Comparison of ENCODE assay signal across 28 cellular contexts in the genomic region with DNA sequence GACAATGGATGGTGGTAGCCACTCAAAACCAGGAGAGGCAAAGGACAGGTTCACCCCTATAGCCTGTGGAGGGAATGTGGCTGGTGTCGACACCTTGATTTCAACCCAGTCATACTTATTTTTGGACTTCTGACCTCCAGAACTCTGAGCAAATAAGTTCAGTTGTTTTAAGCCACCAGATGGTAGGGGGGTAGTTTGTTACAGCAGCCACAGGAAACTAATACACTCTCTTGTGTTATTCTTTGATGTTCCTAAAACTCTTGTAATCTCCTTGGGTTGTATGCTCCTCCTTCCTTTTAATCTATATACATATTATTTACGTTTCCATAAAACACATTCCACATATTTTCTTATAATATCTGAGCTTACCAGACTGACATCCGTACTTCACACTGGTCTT.
DNase-seq lines count a peak whose midpoint lies in the region; ATAC-seq, FAIRE-seq and TF ChIP-seq lines count a peak whose summit lies in the region.
"Had no signal": no experiment of that assay in that cellular context is flagged by ENCODE, and none has a peak within 500 bp of the region (broad histone marks: within the 10 kb centered on the region; RNA-seq: fewer than 3 reads in every experiment).

No MANE protein-coding gene starts in this region.

- TF ChIP-seq POLR2A in HepG2 (IDR thresholded peaks at IDR 0.05; ENCODE audit: insufficient read depth in 1 of 2, low read depth in 2 of 2, low read length in 2 of 2) (no peak), right lobe of liver (IDR thresholded peaks at IDR 0.05) (no peak), K562 (conservative IDR thresholded peaks at IDR 0.05) (no peak)

- peak overlapping the region; percentile 52 for H3K27ac Mint-ChIP-seq in nephron progenitor cell
- H3K27ac Mint-ChIP-seq in activated CD8-positive, alpha-beta T cell treated with anti-CD3 and anti-CD28 coated beads for 36 hours: no peak overlapping the region
- H3K27ac Mint-ChIP-seq: CD4-positive, alpha-beta memory T cell; CD4-positive, CD25-positive, alpha-beta regulatory T cell; CD8-positive, alpha-beta memory T cell had no signal

- TF ChIP-seq CTCF in HepG2 (CRISPR knock-in tag; IDR thresholded peaks at IDR 0.05) (no peak), right lobe of liver (IDR thresholded peaks at IDR 0.05) (no peak), HEK293 (tag by site-specific recombination; IDR thresholded peaks at IDR 0.05) (no peak), K562 (IDR thresholded peaks at IDR 0.05 in 2 of 3, conservative IDR thresholded peaks at IDR 0.05 in 1 of 3; ENCODE audit: insufficient read depth in 2 of 3, low read depth in 1 of 3, low read length in 3 of 3) (no peak), nephron progenitor cell (IDR thresholded peaks at IDR 0.05) (no peak)
- no peak for TF ChIP-seq CTCF in activated CD8-positive, alpha-beta T cell treated with anti-CD3 and anti-CD28 coated beads for 36 hours (IDR thresholded peaks at IDR 0.05)

- H3K27me3 Mint-ChIP-seq in nephron progenitor cell (ENCODE audit: low read depth, poor library complexity): peaks cover 2% of the 10 kb centered on the region
- H3K27me3 Mint-ChIP-seq in activated CD8-positive, alpha-beta T cell treated with anti-CD3 and anti-CD28 coated beads for 36 hours: no peaks in the 10 kb centered on the region

- H4K20me1 ChIP-seq in HepG2 (ENCODE audit: insufficient read depth, low read length) (no peaks in the 10 kb centered on the region), K562 (replicated peaks; ENCODE audit: control insufficient read depth, insufficient read depth, low read length) (no peaks in the 10 kb centered on the region)
- H4K20me1 ChIP-seq: BLaER1 had no signal

- 30% methylated on average over 3 of the region's 3 CpGs for WGBS in HepG2 (ENCODE audit: low lambda C conversion rate)
- 83% methylated on average over 3 of the region's 3 CpGs for WGBS in right lobe of liver (ENCODE audit: insufficient coverage, low coverage, low lambda C conversion rate, missing lambda C conversion rate)
- WGBS in K562 (ENCODE audit: insufficient coverage, low coverage, missing lambda C conversion rate): 1% methylated on average over 3 of the region's 3 CpGs

- TF ChIP-seq RAD21 in HepG2 (CRISPR knock-in tag; IDR thresholded peaks at IDR 0.05) (no peak), K562 (CRISPR knock-in tag; conservative IDR thresholded peaks at IDR 0.05 in 1 of 2, IDR thresholded peaks at IDR 0.05 in 1 of 2) (no peak)

- peaks cover 3% of the 10 kb centered on the region for H3K9me1 ChIP-seq in K562 (ENCODE audit: control insufficient read depth, insufficient read depth, low read length)

- H3K9me3 Mint-ChIP-seq in nephron progenitor cell: peaks cover 14% of the 10 kb centered on the region
- H3K9me3 Mint-ChIP-seq in activated CD8-positive, alpha-beta T cell treated with anti-CD3 and anti-CD28 coated beads for 36 hours: no peaks in the 10 kb centered on the region
- H3K9me3 Mint-ChIP-seq: CD4-positive, CD25-positive, alpha-beta regulatory T cell had no signal

- H3K4me3 ChIP-seq in HepG2 (replicated peaks in 1 of 3; ENCODE audit: insufficient read depth in 1 of 3, low read depth in 2 of 3, low read length in 3 of 3): no peak overlapping the region
- H3K4me3 ChIP-seq in right lobe of liver: no peak overlapping the region
- H3K4me3 ChIP-seq in HEK293 (ENCODE audit: low read depth, low read length): no peak overlapping the region
- no peak overlapping the region for H3K4me3 ChIP-seq in K562
- H3K4me3 ChIP-seq: BLaER1, GM12878 had no signal

- H3K9ac ChIP-seq in HepG2 (ENCODE audit: insufficient read depth, low read depth, low read length) (no peak overlapping the region), K562 (ENCODE audit: insufficient read depth in 1 of 2, low read depth in 2 of 2, low read length in 2 of 2) (no peak overlapping the region)
- H3K9ac ChIP-seq: BLaER1 had no signal

- H3K27me3 ChIP-seq in HepG2 (ENCODE audit: control insufficient read depth in 1 of 2, insufficient read depth in 2 of 2, low read length in 2 of 2) (no peaks in the 10 kb centered on the region), right lobe of liver (no peaks in the 10 kb centered on the region), K562 (ENCODE audit: control insufficient read depth in 2 of 2, insufficient read depth in 2 of 2, low read length in 2 of 2) (peaks cover 4 to 17% of the 10 kb centered on the region in 2 experiments; a peak in 4 of 5 replicates)
- H3K27me3 ChIP-seq: BE2C, BLaER1 had no signal

- no peak overlapping the region for H3K4me2 ChIP-seq in HepG2 (ENCODE audit: low read depth, low read length)
- no peak overlapping the region for H3K4me2 ChIP-seq in K562 (ENCODE audit: insufficient read depth, low read length)
- H3K4me2 ChIP-seq: BLaER1 had no signal

- no peaks in the 10 kb centered on the region for H3K9me3 ChIP-seq in HepG2 (ENCODE audit: low read length)
- no peaks in the 10 kb centered on the region for H3K9me3 ChIP-seq in right lobe of liver
- H3K9me3 ChIP-seq in HEK293 (ENCODE audit: control insufficient read depth, insufficient read depth, low read depth, low read length): no peaks in the 10 kb centered on the region; the same call in 1 of the 2 replicates
- H3K9me3 ChIP-seq in K562 (replicated peaks; ENCODE audit: control insufficient read depth, insufficient read depth, low read depth, low read length): no peaks in the 10 kb centered on the region
- H3K9me3 ChIP-seq: BE2C, BLaER1 had no signal

- H3K4me1 Mint-ChIP-seq in nephron progenitor cell: peaks cover 44% of the 10 kb centered on the region
- no peaks in the 10 kb centered on the region for H3K4me1 Mint-ChIP-seq in activated CD8-positive, alpha-beta T cell treated with anti-CD3 and anti-CD28 coated beads for 36 hours (ENCODE audit: low read depth)
- H3K4me1 Mint-ChIP-seq: CD14-positive monocyte; CD4-positive, alpha-beta memory T cell; CD4-positive, CD25-positive, alpha-beta regulatory T cell; CD8-positive, alpha-beta memory T cell had no signal

- H3K36me3 ChIP-seq in HepG2 (replicated peaks in 1 of 2; ENCODE audit: control insufficient read depth in 1 of 2, insufficient read depth in 2 of 2, low read length in 2 of 2): no peaks in the 10 kb centered on the region
- H3K36me3 ChIP-seq in right lobe of liver: no peaks in the 10 kb centered on the region
- no peaks in the 10 kb centered on the region for H3K36me3 ChIP-seq in HEK293 (ENCODE audit: control insufficient read depth in 2 of 2, insufficient read depth in 1 of 2, low read length in 2 of 2)
- H3K36me3 ChIP-seq in K562 (ENCODE audit: control insufficient read depth, insufficient read depth, low read length): no peaks in the 10 kb centered on the region
- H3K36me3 ChIP-seq: BE2C, BLaER1 had no signal

- POLR2A ChIA-PET in HepG2 (lab: Yijun Ruan, JAX): no interaction called here
- POLR2A ChIA-PET in HEK293 (lab: Yijun Ruan, JAX): no interaction called here
- POLR2A ChIA-PET in K562 (lab: Yijun Ruan, JAX): interaction anchor here (1.0 kb wide), 1 partner anchor 36 kb away, joined by 3 read pairs; no protein-coding TSS in a partner anchor
- POLR2A ChIA-PET in activated CD8-positive, alpha-beta T cell treated with anti-CD3 and anti-CD28 coated beads for 36 hours (lab: Charles Lee): interaction anchor here (0.9 kb wide), 1 partner anchor 34 kb away, joined by 3 read pairs; no protein-coding TSS in a partner anchor

- no peak overlapping the region for H3K4me3 Mint-ChIP-seq in nephron progenitor cell
- H3K4me3 Mint-ChIP-seq in activated CD8-positive, alpha-beta T cell treated with anti-CD3 and anti-CD28 coated beads for 36 hours: no peak overlapping the region
- H3K4me3 Mint-ChIP-seq: CD14-positive monocyte; CD4-positive, alpha-beta memory T cell; CD4-positive, CD25-positive, alpha-beta regulatory T cell; CD8-positive, alpha-beta memory T cell had no signal

- no peak for ATAC-seq in HepG2
- no peak for ATAC-seq in right lobe of liver
- no peak for ATAC-seq in K562
- no peak for ATAC-seq in activated CD8-positive, alpha-beta T cell treated with anti-CD3 and anti-CD28 coated beads for 36 hours
- ATAC-seq: GM12878 had no signal

- BruUV-seq in HepG2 (replicated peaks; lab: Mats Ljungman, UMichigan) (no TSS peak), K562 (replicated peaks; lab: Mats Ljungman, UMichigan) (no TSS peak)

- no peak for TF ChIP-seq EP300 in HepG2 (IDR thresholded peaks at IDR 0.05; ENCODE audit: low read depth in 2 of 2, low read length in 2 of 2)
- TF ChIP-seq EP300 in HepG2 (CRISPR knock-in tag; IDR thresholded peaks at IDR 0.05; ENCODE audit: borderline replicate concordance): no peak
- TF ChIP-seq EP300 in K562 (IDR thresholded peaks at IDR 0.05; ENCODE audit: low read length): no peak

- intact Hi-C loops in HepG2 (cut with micrococcal nuclease; ENCODE audit: unreplicated experiment) (no loop called here), right lobe of liver (cut with DNase I) (no loop called here), K562 (cut with micrococcal nuclease) (no loop called here)
- intact Hi-C loops in activated CD8-positive, alpha-beta T cell treated with anti-CD3 and anti-CD28 coated beads for 36 hours (cut with micrococcal nuclease): no loop called here

- no peaks in the 10 kb centered on the region for H3K36me3 Mint-ChIP-seq in nephron progenitor cell (ENCODE audit: low read depth)
- no peaks in the 10 kb centered on the region for H3K36me3 Mint-ChIP-seq in activated CD8-positive, alpha-beta T cell treated with anti-CD3 and anti-CD28 coated beads for 36 hours (ENCODE audit: low read depth)
- H3K36me3 Mint-ChIP-seq: CD14-positive monocyte; CD4-positive, alpha-beta memory T cell; CD4-positive, CD25-positive, alpha-beta regulatory T cell had no signal

- in situ Hi-C loops in HepG2 (cut with HindIII; ENCODE audit: extremely low pct_ligation_motif_present, low pct_unique_long_range_greater_than_20kb): no loop called here
- in situ Hi-C loops in K562 (cut with MboI): no loop called here

- H3K79me2 ChIP-seq in HepG2 (ENCODE audit: insufficient read depth, low read length): no peaks in the 10 kb centered on the region
- H3K79me2 ChIP-seq in K562 (ENCODE audit: control insufficient read depth, insufficient read depth, low read length): no peaks in the 10 kb centered on the region

- H2AFZ ChIP-seq in HepG2 (ENCODE audit: low read length) (no peak overlapping the region), K562 (ENCODE audit: low read depth, low read length) (no peak overlapping the region)

- CTCF ChIA-PET in HepG2 (lab: Yijun Ruan, JAX; ENCODE audit: low intra/inter-chr PET ratio, low total read pairs) (no interaction called here), HEK293 (lab: Yijun Ruan, JAX) (no interaction called here), K562 (lab: Yijun Ruan, JAX; ENCODE audit: low intra/inter-chr PET ratio) (no interaction called here)
- CTCF ChIA-PET in activated CD8-positive, alpha-beta T cell treated with anti-CD3 and anti-CD28 coated beads for 36 hours (lab: Charles Lee): no interaction called here

- H3K27ac ChIP-seq in HepG2 (ENCODE audit: extremely low read length, insufficient read depth, low read length) (no peak overlapping the region), right lobe of liver (no peak overlapping the region), HEK293 (ENCODE audit: extremely low read depth, low read depth, low read length) (no peak overlapping the region), K562 (ENCODE audit: extremely low read depth, low read depth, low read length) (no peak overlapping the region)
- H3K27ac ChIP-seq: 22Rv1, BLaER1 had no signal

- FAIRE-seq in HepG2 (lab: Jason Lieb, UNC) (no peak), K562 (lab: Jason Lieb, UNC) (no peak)
- FAIRE-seq: GM12878, GM12892, GM18507 had no signal

- DNase-seq in HepG2 (ENCODE audit: low spot score): no peak
- DNase-seq in right lobe of liver: no peak
- DNase-seq in K562 (ENCODE audit: extremely low read depth in 1 of 4, low spot score in 3 of 4): no peak
- no peak for DNase-seq in nephron progenitor cell
- no peak for DNase-seq in NCI-H2081 treated with DMSO at 0.1 percent for 48 hours (lab: John Stamatoyannopoulos, UW)
- no peak for DNase-seq in activated CD8-positive, alpha-beta T cell treated with anti-CD3 and anti-CD28 coated beads for 36 hours
- no peak for DNase-seq in NK-92 treated with Interleukin-12 subunit alpha and Interleukin-12 subunit beta, amount 100 ng/mL, for 24 hours (lab: John Stamatoyannopoulos, UW)
- DNase-seq: ACHN; BE2C; C1 segment of cervical spinal cord; CD4-positive, alpha-beta memory T cell; CD4-positive, CD25-positive, alpha-beta regulatory T cell; CD8-positive, alpha-beta memory T cell; COR-L47; DMS 273 treated with DMSO at 0.1 percent for 48 hours; DMS153; DMS53; DMS79; DND-41; EL; GDM1 had no signal

- H3K4me1 ChIP-seq in HepG2 (ENCODE audit: insufficient read depth, low read length) (no peaks in the 10 kb centered on the region; the same call in 1 of the 2 replicates), right lobe of liver (no peaks in the 10 kb centered on the region), HEK293 (ENCODE audit: control insufficient read depth, insufficient read depth, low read length) (peaks cover 13% of the 10 kb centered on the region), K562 (replicated peaks in 1 of 2; ENCODE audit: control insufficient read depth in 2 of 2, insufficient read depth in 2 of 2, low read length in 2 of 2) (no peaks in the 10 kb centered on the region)
- H3K4me1 ChIP-seq: BLaER1 had no signal

Comparison
In these comparisons a context has a peak if more than half of its experiments do, and no peak if none do; other contexts are left out.
1. POLR2A ChIA-PET loops: an anchor here in K562 (1.0 kb wide) and activated CD8-positive, alpha-beta T cell treated with anti-CD3 and anti-CD28 coated beads for 36 hours (0.9 kb wide); none called in HepG2 and HEK293.